ENCODE assay signal across 8 cellular contexts in genomic region chr19:55599468-55600335, GRCh38. TPM values are rescaled to one million over a fixed set of nuclear protein-coding genes. Genes with fewer than 3 reads are reported as not detected.
DNase-seq lines count a peak whose midpoint lies in the region; ATAC-seq and TF ChIP-seq lines count a peak whose summit lies in the region.

A gene with protein sequence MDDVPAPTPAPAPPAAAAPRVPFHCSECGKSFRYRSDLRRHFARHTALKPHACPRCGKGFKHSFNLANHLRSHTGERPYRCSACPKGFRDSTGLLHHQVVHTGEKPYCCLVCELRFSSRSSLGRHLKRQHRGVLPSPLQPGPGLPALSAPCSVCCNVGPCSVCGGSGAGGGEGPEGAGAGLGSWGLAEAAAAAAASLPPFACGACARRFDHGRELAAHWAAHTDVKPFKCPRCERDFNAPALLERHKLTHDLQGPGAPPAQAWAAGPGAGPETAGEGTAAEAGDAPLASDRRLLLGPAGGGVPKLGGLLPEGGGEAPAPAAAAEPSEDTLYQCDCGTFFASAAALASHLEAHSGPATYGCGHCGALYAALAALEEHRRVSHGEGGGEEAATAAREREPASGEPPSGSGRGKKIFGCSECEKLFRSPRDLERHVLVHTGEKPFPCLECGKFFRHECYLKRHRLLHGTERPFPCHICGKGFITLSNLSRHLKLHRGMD (minus strand): TSS chr19:55599517. CDS start chr19:55597865, 1,652 bp downstream.
A gene with protein sequence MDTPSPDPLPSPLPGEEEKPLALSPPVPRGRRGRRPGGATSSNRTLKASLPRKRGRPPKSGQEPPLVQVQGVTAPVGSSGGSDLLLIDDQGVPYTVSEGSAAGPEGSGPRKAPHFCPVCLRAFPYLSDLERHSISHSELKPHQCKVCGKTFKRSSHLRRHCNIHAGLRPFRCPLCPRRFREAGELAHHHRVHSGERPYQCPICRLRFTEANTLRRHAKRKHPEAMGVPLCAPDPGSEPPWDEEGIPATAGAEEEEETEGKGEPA (plus strand): TSS chr19:55600288. CDS start chr19:55602113, 1,825 bp downstream.

- no peaks in the 10 kb centered on the region for H3K9me2 ChIP-seq in PC-3 (replicated peaks; ENCODE audit: low read length)

- H2AFZ ChIP-seq in PC-3 (ENCODE audit: low read length): peak within 1 kb of the TSS; percentile 91

- no peaks in the 10 kb centered on the region for H4K20me1 ChIP-seq in PC-3 (ENCODE audit: low read length)

- peaks cover 12% of the 10 kb centered on the region; the same call in 1 of the 2 replicates for H3K79me2 ChIP-seq in PC-3 (ENCODE audit: low read length)

- CTCF ChIA-PET in PC-3 (lab: Charles Lee): interaction anchor here (0.5 to 1.4 kb wide), 6 partner anchors 18 to 433 kb away, joined by 3 to 9 read pairs (median 4); partner anchors contain the start of genes CCDC106 and DNAAF3

- H3F3A ChIP-seq in PC-3 (ENCODE audit: low read length, unreplicated experiment): peaks cover 3% of the 10 kb centered on the region

- H3K4me1 ChIP-seq in PC-3 (ENCODE audit: insufficient read depth, low read length) (peaks cover 17% of the 10 kb centered on the region), mucosa of rectum (ENCODE audit: control insufficient read depth in 2 of 2, insufficient read depth in 2 of 2, low read length in 2 of 2) (peaks cover 14 to 15% of the 10 kb centered on the region in 2 donors)

- TF ChIP-seq CTCF in PC-3 (conservative IDR thresholded peaks at IDR 0.05; ENCODE audit: low read depth, low read length): no peak

- POLR2A ChIA-PET in PC-3 (lab: Charles Lee; ENCODE audit: unreplicated experiment): interaction anchor here (0.5 to 1.2 kb wide), 10 partner anchors 13 to 1136 kb away, joined by 3 to 10 read pairs (median 4); partner anchors contain the start of genes LENG9, ZNF628 and ZNF784

- DNase-seq in DMS 273 treated with DMSO at 0.1 percent for 48 hours (lab: John Stamatoyannopoulos, UW): peak; percentile 95
- peak; percentile 99 for DNase-seq in Jurkat, Clone E6-1 (ENCODE audit: low read depth, low spot score)
- peak; percentile 99 for DNase-seq in PC-3
- DNase-seq in activated T-cell treated with anti-CD3 and anti-CD28 coated beads for 4 hours: peak; percentile 94
- peak; percentile 89 for DNase-seq in epithelial cell of prostate (ENCODE audit: low read depth, low spot score)
- DNase-seq in stimulated activated CD8-positive, alpha-beta memory T cell treated with anti-CD3 and anti-CD28 coated beads, Interleukin-4, amount 100 ng/mL, for 4 hours (ENCODE audit: low read depth in 2 of 2, low spot score in 1 of 2): peak; percentile 89 to 92

- H3K4me3 ChIP-seq in Jurkat, Clone E6-1 (ENCODE audit: low read length): peak within 1 kb of the TSS; percentile 84
- H3K4me3 ChIP-seq in PC-3 (ENCODE audit: low read length) (peak within 1 kb of the TSS; percentile 77), mucosa of rectum (ENCODE audit: low read length in 2 of 2) (peak within 1 kb of the TSS; percentile 93 to 97)

- no peaks in the 10 kb centered on the region for H3K27me3 ChIP-seq in PC-3 (ENCODE audit: low read length)
- H3K27me3 ChIP-seq in mucosa of rectum (ENCODE audit: control insufficient read depth in 2 of 2, insufficient read depth in 2 of 2, low read length in 2 of 2): no peaks in the 10 kb centered on the region

- no peaks in the 10 kb centered on the region for H3K9me3 ChIP-seq in PC-3 (ENCODE audit: low read length)
- H3K9me3 ChIP-seq in mucosa of rectum (ENCODE audit: control insufficient read depth in 2 of 2, low read length in 2 of 2): no peaks in the 10 kb centered on the region

- TSS peak; percentile 51 for BruUV-seq in PC-3 (replicated peaks; lab: Mats Ljungman, UMichigan)

- H3K4me2 ChIP-seq in PC-3 (ENCODE audit: low read length): peak within 1 kb of the TSS; percentile 90

- H3K36me3 ChIP-seq in PC-3 (ENCODE audit: low read depth, low read length): peaks cover 4% of the 10 kb centered on the region; the same call in 1 of the 2 replicates
- H3K36me3 ChIP-seq in mucosa of rectum (ENCODE audit: control insufficient read depth in 2 of 2, insufficient read depth in 2 of 2, low read length in 2 of 2): peaks cover 9 to 15% of the 10 kb centered on the region in 2 donors

- H3K9ac ChIP-seq in PC-3 (ENCODE audit: low read length) (peak within 1 kb of the TSS; percentile 95), mucosa of rectum (ENCODE audit: low read depth in 1 of 2, low read length in 2 of 2) (peak within 1 kb of the TSS; percentile 75 to 77)

- ATAC-seq in GM21576 (IDR thresholded peaks at IDR 0.05; ENCODE audit: unreplicated experiment) (peak; percentile 48), PC-3 (peak; percentile 81)

- H3K27ac ChIP-seq in PC-3 (ENCODE audit: low read length): peak within 1 kb of the TSS; percentile 87
- H3K27ac ChIP-seq in epithelial cell of prostate: peak within 1 kb of the TSS; percentile 92
- H3K27ac ChIP-seq in mucosa of rectum (ENCODE audit: low read depth in 2 of 2, low read length in 2 of 2): peak within 1 kb of the TSS; percentile 93 to 98

- intact Hi-C loops in PC-3 (cut with micrococcal nuclease): loop anchor here (1.0 to 5.0 kb wide), 4 partner anchors 12 to 41 kb away; partner anchors contain the start of genes ZNF579 and ZNF580

RNA-seq across cellular contexts. Expression of the first gene that starts in this region (rescaled TPM):
- polyA plus RNA-seq in Jurkat, Clone E6-1 (2012; ENCODE audit: insufficient read depth, insufficient read length): 21.4 TPM
- 11.6 and 11.7 TPM in 2 replicates for total RNA-seq in PC-3 (2014; rRNA removed)

RNA-seq across cellular contexts. Expression of the second gene that starts in this region (rescaled TPM):
- 8.6 TPM for polyA plus RNA-seq in Jurkat, Clone E6-1 (2012; ENCODE audit: insufficient read depth, insufficient read length)
- 27.7 and 33.1 TPM in 2 replicates for total RNA-seq in PC-3 (2014; rRNA removed)

Comparison
In these comparisons a context has a peak if more than half of its experiments do, and no peak if none do; other contexts are left out.
1. Peak in every context shown above with its lines: DNase-seq, ATAC-seq, H3K4me3 ChIP-seq and H3K27ac ChIP-seq.